Comparison of ENCODE assay signal across 8 cellular contexts in genomic region chr4:81093720-81094401, GRCh38.
"Had no signal": no experiment of that assay in that cellular context is flagged by ENCODE, and none has a peak within 500 bp of the region (broad histone marks: within the 10 kb centered on the region; RNA-seq: fewer than 3 reads in every experiment).

No MANE protein-coding gene starts in this region.

- H3K4me3 ChIP-seq: GM23338, K562 had no signal

- DNase-seq: H9, HCEC 1CT, IMR-90 had no signal

- FAIRE-seq: H1, H54, HTR-8/SVneo, K562 had no signal
